ENCODE assay signal across 10 cellular contexts in genomic region chr2:219289537-219290361, GRCh38. TPM values are rescaled to one million over a fixed set of nuclear protein-coding genes. Genes with fewer than 3 reads are reported as not detected.
DNase-seq lines count a peak whose midpoint lies in the region; ATAC-seq and TF ChIP-seq lines count a peak whose summit lies in the region.
"Had no signal": no experiment of that assay in that cellular context is flagged by ENCODE, and none has a peak within 500 bp of the region (broad histone marks: within the 10 kb centered on the region; RNA-seq: fewer than 3 reads in every experiment).

No MANE protein-coding gene starts in this region.

- WGBS in heart right ventricle, 2 donors, result 43 to 45% methylated on average over 16 of the region's 16 CpGs
- WGBS in spleen, 5 donors, result 48 to 74% (median 68%) methylated on average over 15 to 16 of the region's 16 CpGs

- no peaks in the 10 kb centered on the region for H3K9me3 Mint-ChIP-seq in naive thymus-derived CD8-positive, alpha-beta T cell
- H3K9me3 Mint-ChIP-seq: memory B cell had no signal

- peak; percentile 51 to 78 (median 70) for ATAC-seq in heart right ventricle
- no peak for ATAC-seq in HG03469 (IDR thresholded peaks at IDR 0.05; ENCODE audit: unreplicated experiment)
- no peak for ATAC-seq in GM21367 (IDR thresholded peaks at IDR 0.05; ENCODE audit: unreplicated experiment)
- no peak for ATAC-seq in naive thymus-derived CD8-positive, alpha-beta T cell

- POLR2A ChIA-PET in naive thymus-derived CD8-positive, alpha-beta T cell (lab: Charles Lee), result interaction anchor here (0.7 to 7.6 kb wide), 2 partner anchors 11 to 618 kb away, joined by 3 to 79 read pairs; partner anchors contain the start of gene DNAJB2

- H3K4me1 Mint-ChIP-seq in naive thymus-derived CD8-positive, alpha-beta T cell, result peaks cover 8 to 21% (median 15%) of the 10 kb centered on the region in 4 donors

- peak overlapping the region in 8 of 10 donors; percentile 18 to 76 (median 59) for H3K27ac ChIP-seq in heart right ventricle
- peak overlapping the region in 6 of 8 donors; percentile 3 to 67 (median 42) for H3K27ac ChIP-seq in spleen

- DNase-seq in GOT3 (lab: John Stamatoyannopoulos, UW), result peak; percentile 51
- peak; percentile 55 for DNase-seq in amniotic stem cell (lab: John Stamatoyannopoulos, UW)
- peak; percentile 62 to 76 for DNase-seq in heart right ventricle
- DNase-seq in spleen, result peak; percentile 75
- no peak for DNase-seq in DMS79 (lab: John Stamatoyannopoulos, UW)
- DNase-seq in naive thymus-derived CD8-positive, alpha-beta T cell, result no peak

- peaks cover 0 to 22% (median 11%) of the 10 kb centered on the region in 9 donors for H3K36me3 ChIP-seq in heart right ventricle
- peaks cover 0 to 23% (median 14%) of the 10 kb centered on the region in 6 donors for H3K36me3 ChIP-seq in spleen

- H3K9me3 ChIP-seq in heart right ventricle, result no peaks in the 10 kb centered on the region
- H3K9me3 ChIP-seq in spleen, result no peaks in the 10 kb centered on the region
- H3K9me3 ChIP-seq: HAP-1 had no signal

- H3K27ac Mint-ChIP-seq in naive thymus-derived CD8-positive, alpha-beta T cell, result peak overlapping the region in 4 of 10 donors; percentile 13 to 56 (median 30)
- H3K27ac Mint-ChIP-seq: memory B cell had no signal

- no peak overlapping the region for H3K4me3 ChIP-seq in heart right ventricle
- H3K4me3 ChIP-seq in spleen, result no peak overlapping the region
- H3K4me3 ChIP-seq: HAP-1 had no signal

- intact Hi-C loops in heart right ventricle (cut with DNase I) (loop anchor here in 6 of 10 donors (5.0 to 10.0 kb wide), 3 partner anchors 65 to 235 kb away; partner anchors contain the start of genes CNPPD1 (in 3 of the 6), RETREG2 (in 3 of the 6), ANKZF1 (in 1 of the 6) and ATG9A (in 1 of the 6)), spleen (cut with DNase I; ENCODE audit: low total_unique reads) (loop anchor here (5.0 kb wide), 1 partner anchor 127 kb away; the partner anchor contains the start of gene NHEJ1)

- H3K36me3 Mint-ChIP-seq in naive thymus-derived CD8-positive, alpha-beta T cell, result peaks cover 0 to 7% (median 0%) of the 10 kb centered on the region in 3 donors

- TF ChIP-seq POLR2A in spleen (IDR thresholded peaks at IDR 0.05), result no peak

- peaks cover 0 to 32% (median 8%) of the 10 kb centered on the region in 9 donors for H3K4me1 ChIP-seq in heart right ventricle
- H3K4me1 ChIP-seq in spleen, result peaks cover 0 to 36% (median 16%) of the 10 kb centered on the region in 6 donors

- H3K27me3 Mint-ChIP-seq in naive thymus-derived CD8-positive, alpha-beta T cell, result no peaks in the 10 kb centered on the region
- H3K27me3 Mint-ChIP-seq: memory B cell had no signal

- no peaks in the 10 kb centered on the region for H3K27me3 ChIP-seq in heart right ventricle
- no peaks in the 10 kb centered on the region for H3K27me3 ChIP-seq in spleen (replicated peaks in 1 of 7)

- no peak overlapping the region for H3K4me3 Mint-ChIP-seq in naive thymus-derived CD8-positive, alpha-beta T cell
- H3K4me3 Mint-ChIP-seq: memory B cell had no signal

- TF ChIP-seq CTCF in heart right ventricle (IDR thresholded peaks at IDR 0.05) (no peak), spleen (IDR thresholded peaks at IDR 0.05 in 8 of 11, conservative IDR thresholded peaks at IDR 0.05 in 3 of 11) (no peak)

RNA-seq across cellular contexts. Expression of gene DNAJB2, which starts 10.6 kb away (rescaled TPM):
- total RNA-seq in heart right ventricle (10 to 100 TPM; 55.6 to 87.6 (median 83.1) TPM), spleen (10 to 100 TPM; 35.0 to 64.4 (median 54.0) TPM)
- polyA plus RNA-seq in heart right ventricle (100 to 1,000 TPM in 1 of 2 donors, 10 to 100 TPM in 1; 76.9 to 148 TPM), spleen (10 to 100 TPM; 31.4 to 67.2 (median 43.2) TPM)
- total RNA-seq in naive thymus-derived CD8-positive, alpha-beta T cell, result 100 to 1,000 TPM; 102 to 105 TPM
- 1 to 10 TPM; 5.0 to 6.6 (median 5.9) TPM for polyA plus RNA-seq in naive thymus-derived CD8-positive, alpha-beta T cell

RNA-seq across cellular contexts. Expression of gene PTPRN, which starts 19.5 kb away (rescaled TPM):
- under 1 TPM in 6 of 10 donors, not detected in 4; 0.26 to 0.51 (median 0.31) TPM for total RNA-seq in heart right ventricle
- under 1 TPM in 1 of 2 donors, not detected in 1; 0.09 TPM for polyA plus RNA-seq in heart right ventricle
- total RNA-seq in spleen, result not detected
- polyA plus RNA-seq in spleen, result under 1 TPM in 2 of 3 donors, not detected in 1; 0.06 to 0.12 TPM
- total RNA-seq in naive thymus-derived CD8-positive, alpha-beta T cell, result not detected
- polyA plus RNA-seq in naive thymus-derived CD8-positive, alpha-beta T cell, result under 1 TPM in 2 of 3 donors, not detected in 1; 0.27 to 0.31 TPM

RNA-seq across cellular contexts. Expression of gene TUBA4A, which starts 36.0 kb away (rescaled TPM):
- total RNA-seq in heart right ventricle (100 to 1,000 TPM in 7 of 10 donors, 10 to 100 TPM in 3; 76.0 to 245 (median 145) TPM), spleen (100 to 1,000 TPM in 1 of 7 donors, 10 to 100 TPM in 6; 60.2 to 120 (median 73.4) TPM)
- polyA plus RNA-seq in heart right ventricle (100 to 1,000 TPM in 1 of 2 donors, 10 to 100 TPM in 1; 61.0 to 341 TPM), spleen (10 to 100 TPM; 70.6 to 89.2 (median 73.4) TPM)
- total RNA-seq in naive thymus-derived CD8-positive, alpha-beta T cell, result 100 to 1,000 TPM; 143 to 144 TPM
- polyA plus RNA-seq in naive thymus-derived CD8-positive, alpha-beta T cell, result 100 to 1,000 TPM; 107 to 275 (median 122) TPM

RNA-seq across cellular contexts. Expression of gene TUBA4B, which starts 36.7 kb away (rescaled TPM):
- not detected for total RNA-seq in heart right ventricle
- not detected for polyA plus RNA-seq in heart right ventricle
- not detected for total RNA-seq in spleen
- not detected for polyA plus RNA-seq in spleen
- total RNA-seq in naive thymus-derived CD8-positive, alpha-beta T cell, result not detected
- polyA plus RNA-seq in naive thymus-derived CD8-positive, alpha-beta T cell, result not detected

RNA-seq across cellular contexts. Expression of gene RESP18, which starts 42.8 kb away (rescaled TPM):
- total RNA-seq in heart right ventricle, result not detected
- not detected for polyA plus RNA-seq in heart right ventricle
- total RNA-seq in spleen, result under 1 TPM in 1 of 7 donors, not detected in 6; 0.83 TPM
- polyA plus RNA-seq in spleen, result not detected
- not detected for total RNA-seq in naive thymus-derived CD8-positive, alpha-beta T cell
- not detected for polyA plus RNA-seq in naive thymus-derived CD8-positive, alpha-beta T cell

Comparison
In these comparisons a context has a peak if more than half of its experiments do, and no peak if none do; other contexts are left out.
1. DNase-seq: peak in GOT3 (single experiment), amniotic stem cell (single experiment), heart right ventricle (2 of 2) and spleen (single experiment); none in DMS79 (single experiment) and naive thymus-derived CD8-positive, alpha-beta T cell (0 of 10).
2. ATAC-seq: peak in heart right ventricle (8 of 8); none in HG03469 (single experiment), GM21367 (single experiment) and naive thymus-derived CD8-positive, alpha-beta T cell (0 of 2).